In the genomic region with DNA sequence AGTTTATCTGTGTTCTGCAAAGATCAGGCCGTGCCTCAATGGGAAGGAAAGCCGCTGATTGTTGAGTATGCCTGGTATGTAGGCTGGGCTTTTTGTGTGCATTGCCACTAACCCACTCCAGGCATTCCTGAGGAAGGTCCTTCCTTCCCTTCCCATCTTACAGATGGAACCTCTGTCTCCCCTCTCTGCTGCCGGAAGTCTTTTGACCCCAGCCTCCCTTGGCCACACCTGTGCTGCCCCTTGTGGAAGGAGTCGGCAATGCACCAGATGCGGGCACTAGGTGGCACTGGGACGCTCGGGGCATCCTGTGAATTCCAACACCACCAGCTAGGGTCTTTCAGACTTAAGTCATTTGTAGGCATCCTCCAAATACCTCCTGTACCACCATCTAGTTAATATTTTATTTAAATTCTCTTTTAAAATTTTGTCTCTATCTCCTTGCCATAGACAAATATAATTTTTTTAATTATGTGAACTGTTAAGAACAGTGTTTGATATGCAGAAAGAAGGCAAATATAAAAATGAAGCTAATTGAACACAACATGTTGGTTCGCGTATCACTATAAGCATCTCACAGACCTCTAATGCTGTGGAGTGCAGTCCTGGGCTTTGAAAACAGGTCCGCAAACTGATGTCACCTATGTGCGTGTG, we compare ENCODE assay signal across 1 cellular context.
TF ChIP-seq lines count a peak whose summit lies in the region.

No MANE protein-coding gene starts in this region.

TF ChIP-seq in H1, 55 proteins besides CTCF, POLR2A, EP300 and RAD21 (continued from another document):
- TF ChIP-seq, protein P1, sequence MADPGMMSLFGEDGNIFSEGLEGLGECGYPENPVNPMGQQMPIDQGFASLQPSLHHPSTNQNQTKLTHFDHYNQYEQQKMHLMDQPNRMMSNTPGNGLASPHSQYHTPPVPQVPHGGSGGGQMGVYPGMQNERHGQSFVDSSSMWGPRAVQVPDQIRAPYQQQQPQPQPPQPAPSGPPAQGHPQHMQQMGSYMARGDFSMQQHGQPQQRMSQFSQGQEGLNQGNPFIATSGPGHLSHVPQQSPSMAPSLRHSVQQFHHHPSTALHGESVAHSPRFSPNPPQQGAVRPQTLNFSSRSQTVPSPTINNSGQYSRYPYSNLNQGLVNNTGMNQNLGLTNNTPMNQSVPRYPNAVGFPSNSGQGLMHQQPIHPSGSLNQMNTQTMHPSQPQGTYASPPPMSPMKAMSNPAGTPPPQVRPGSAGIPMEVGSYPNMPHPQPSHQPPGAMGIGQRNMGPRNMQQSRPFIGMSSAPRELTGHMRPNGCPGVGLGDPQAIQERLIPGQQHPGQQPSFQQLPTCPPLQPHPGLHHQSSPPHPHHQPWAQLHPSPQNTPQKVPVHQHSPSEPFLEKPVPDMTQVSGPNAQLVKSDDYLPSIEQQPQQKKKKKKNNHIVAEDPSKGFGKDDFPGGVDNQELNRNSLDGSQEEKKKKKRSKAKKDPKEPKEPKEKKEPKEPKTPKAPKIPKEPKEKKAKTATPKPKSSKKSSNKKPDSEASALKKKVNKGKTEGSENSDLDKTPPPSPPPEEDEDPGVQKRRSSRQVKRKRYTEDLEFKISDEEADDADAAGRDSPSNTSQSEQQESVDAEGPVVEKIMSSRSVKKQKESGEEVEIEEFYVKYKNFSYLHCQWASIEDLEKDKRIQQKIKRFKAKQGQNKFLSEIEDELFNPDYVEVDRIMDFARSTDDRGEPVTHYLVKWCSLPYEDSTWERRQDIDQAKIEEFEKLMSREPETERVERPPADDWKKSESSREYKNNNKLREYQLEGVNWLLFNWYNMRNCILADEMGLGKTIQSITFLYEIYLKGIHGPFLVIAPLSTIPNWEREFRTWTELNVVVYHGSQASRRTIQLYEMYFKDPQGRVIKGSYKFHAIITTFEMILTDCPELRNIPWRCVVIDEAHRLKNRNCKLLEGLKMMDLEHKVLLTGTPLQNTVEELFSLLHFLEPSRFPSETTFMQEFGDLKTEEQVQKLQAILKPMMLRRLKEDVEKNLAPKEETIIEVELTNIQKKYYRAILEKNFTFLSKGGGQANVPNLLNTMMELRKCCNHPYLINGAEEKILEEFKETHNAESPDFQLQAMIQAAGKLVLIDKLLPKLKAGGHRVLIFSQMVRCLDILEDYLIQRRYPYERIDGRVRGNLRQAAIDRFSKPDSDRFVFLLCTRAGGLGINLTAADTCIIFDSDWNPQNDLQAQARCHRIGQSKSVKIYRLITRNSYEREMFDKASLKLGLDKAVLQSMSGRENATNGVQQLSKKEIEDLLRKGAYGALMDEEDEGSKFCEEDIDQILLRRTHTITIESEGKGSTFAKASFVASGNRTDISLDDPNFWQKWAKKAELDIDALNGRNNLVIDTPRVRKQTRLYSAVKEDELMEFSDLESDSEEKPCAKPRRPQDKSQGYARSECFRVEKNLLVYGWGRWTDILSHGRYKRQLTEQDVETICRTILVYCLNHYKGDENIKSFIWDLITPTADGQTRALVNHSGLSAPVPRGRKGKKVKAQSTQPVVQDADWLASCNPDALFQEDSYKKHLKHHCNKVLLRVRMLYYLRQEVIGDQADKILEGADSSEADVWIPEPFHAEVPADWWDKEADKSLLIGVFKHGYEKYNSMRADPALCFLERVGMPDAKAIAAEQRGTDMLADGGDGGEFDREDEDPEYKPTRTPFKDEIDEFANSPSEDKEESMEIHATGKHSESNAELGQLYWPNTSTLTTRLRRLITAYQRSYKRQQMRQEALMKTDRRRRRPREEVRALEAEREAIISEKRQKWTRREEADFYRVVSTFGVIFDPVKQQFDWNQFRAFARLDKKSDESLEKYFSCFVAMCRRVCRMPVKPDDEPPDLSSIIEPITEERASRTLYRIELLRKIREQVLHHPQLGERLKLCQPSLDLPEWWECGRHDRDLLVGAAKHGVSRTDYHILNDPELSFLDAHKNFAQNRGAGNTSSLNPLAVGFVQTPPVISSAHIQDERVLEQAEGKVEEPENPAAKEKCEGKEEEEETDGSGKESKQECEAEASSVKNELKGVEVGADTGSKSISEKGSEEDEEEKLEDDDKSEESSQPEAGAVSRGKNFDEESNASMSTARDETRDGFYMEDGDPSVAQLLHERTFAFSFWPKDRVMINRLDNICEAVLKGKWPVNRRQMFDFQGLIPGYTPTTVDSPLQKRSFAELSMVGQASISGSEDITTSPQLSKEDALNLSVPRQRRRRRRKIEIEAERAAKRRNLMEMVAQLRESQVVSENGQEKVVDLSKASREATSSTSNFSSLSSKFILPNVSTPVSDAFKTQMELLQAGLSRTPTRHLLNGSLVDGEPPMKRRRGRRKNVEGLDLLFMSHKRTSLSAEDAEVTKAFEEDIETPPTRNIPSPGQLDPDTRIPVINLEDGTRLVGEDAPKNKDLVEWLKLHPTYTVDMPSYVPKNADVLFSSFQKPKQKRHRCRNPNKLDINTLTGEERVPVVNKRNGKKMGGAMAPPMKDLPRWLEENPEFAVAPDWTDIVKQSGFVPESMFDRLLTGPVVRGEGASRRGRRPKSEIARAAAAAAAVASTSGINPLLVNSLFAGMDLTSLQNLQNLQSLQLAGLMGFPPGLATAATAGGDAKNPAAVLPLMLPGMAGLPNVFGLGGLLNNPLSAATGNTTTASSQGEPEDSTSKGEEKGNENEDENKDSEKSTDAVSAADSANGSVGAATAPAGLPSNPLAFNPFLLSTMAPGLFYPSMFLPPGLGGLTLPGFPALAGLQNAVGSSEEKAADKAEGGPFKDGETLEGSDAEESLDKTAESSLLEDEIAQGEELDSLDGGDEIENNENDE (IDR thresholded peaks at IDR 0.05; ENCODE audit: insufficient replicate concordance, low read length), result no peak
- TF ChIP-seq TAF1 (IDR thresholded peaks at IDR 0.05; ENCODE audit: low read depth, low read length) (no peak), GABPA (IDR thresholded peaks at IDR 0.05; ENCODE audit: borderline replicate concordance, insufficient read depth, low read length) (no peak), TCF12 (IDR thresholded peaks at IDR 0.05; ENCODE audit: low read depth, low read length) (0 out of 2 replicates have a peak, but pooled peaks have one; percentile 65), SUZ12 (IDR thresholded peaks at IDR 0.05; ENCODE audit: low read length) (no peak), RFX5 (IDR thresholded peaks at IDR 0.05; ENCODE audit: borderline replicate concordance, low read depth, low read length) (no peak), SRF (IDR thresholded peaks at IDR 0.05; ENCODE audit: low read depth, low read length) (no peak), SP4 (IDR thresholded peaks at IDR 0.05; ENCODE audit: low read length) (no peak), MAFK (IDR thresholded peaks at IDR 0.05; ENCODE audit: low read depth, low read length) (no peak), SIN3A (conservative IDR thresholded peaks at IDR 0.05 in 1 of 2, IDR thresholded peaks at IDR 0.05 in 1 of 2; ENCODE audit: low read depth in 1 of 2, low read length in 2 of 2) (no peak)
- TF ChIP-seq, protein P2, sequence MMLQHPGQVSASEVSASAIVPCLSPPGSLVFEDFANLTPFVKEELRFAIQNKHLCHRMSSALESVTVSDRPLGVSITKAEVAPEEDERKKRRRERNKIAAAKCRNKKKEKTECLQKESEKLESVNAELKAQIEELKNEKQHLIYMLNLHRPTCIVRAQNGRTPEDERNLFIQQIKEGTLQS (IDR thresholded peaks at IDR 0.05; ENCODE audit: insufficient read depth, low read depth, low read length), result no peak
